In genomic region chr11:126886085-126886484, GRCh38 we compare ENCODE assay signal across 7 cellular contexts.
"Had no signal": no experiment of that assay in that cellular context is flagged by ENCODE, and none has a peak within 500 bp of the region (broad histone marks: within the 10 kb centered on the region; RNA-seq: fewer than 3 reads in every experiment).

No MANE protein-coding gene starts in this region.

- FAIRE-seq: HepG2, HTR-8/SVneo, K562 had no signal

- H3K4me3 ChIP-seq: K562 had no signal

- ATAC-seq: HepG2, K562 had no signal

- H3K36me3 Mint-ChIP-seq: IgD-negative memory B cell had no signal

- DNase-seq: IMR-90, KBM-7 had no signal

- H3K4me1 Mint-ChIP-seq: IgD-negative memory B cell had no signal

- H3K4me3 Mint-ChIP-seq: IgD-negative memory B cell had no signal

- H3K27ac ChIP-seq: HL-60 had no signal

- H3K27ac Mint-ChIP-seq: IgD-negative memory B cell had no signal
